13 cellular contexts compared by ENCODE assay signal in the genomic region with DNA sequence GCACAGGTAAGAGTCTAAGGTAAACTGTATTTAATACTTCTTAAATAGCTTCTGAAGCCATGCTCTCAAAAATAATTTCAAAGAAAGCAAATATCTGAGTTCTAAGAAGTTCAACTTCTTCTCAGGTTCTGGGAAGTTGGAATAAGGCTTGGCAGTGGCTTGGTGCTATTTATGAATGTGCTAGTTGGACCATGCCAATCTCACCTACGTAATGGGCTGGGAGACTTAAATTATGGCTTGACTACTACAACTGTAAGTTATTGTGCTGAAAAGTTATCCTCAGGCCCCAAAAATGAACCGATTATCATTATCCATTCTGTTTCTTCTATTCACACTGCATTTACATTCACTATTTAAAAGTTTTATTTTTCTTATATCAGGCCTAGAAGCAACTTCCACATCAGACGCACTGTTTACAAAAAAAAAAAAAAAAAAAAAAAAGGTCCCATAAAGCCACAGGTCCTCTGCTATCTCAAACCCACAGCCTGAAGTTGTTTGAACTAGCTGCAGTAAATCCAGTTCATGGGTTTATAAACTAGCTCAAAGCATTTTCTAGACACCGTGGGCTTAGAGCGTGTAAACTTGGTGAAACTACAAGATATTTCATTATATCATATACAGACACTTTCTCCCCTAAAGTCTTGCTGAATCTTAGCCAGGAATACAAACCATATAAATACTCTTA. TPM values are rescaled to one million over a fixed set of nuclear protein-coding genes. Genes with fewer than 3 reads are reported as not detected.
DNase-seq lines count a peak whose midpoint lies in the region; ATAC-seq and TF ChIP-seq lines count a peak whose summit lies in the region.
"Had no signal": no experiment of that assay in that cellular context is flagged by ENCODE, and none has a peak within 500 bp of the region (broad histone marks: within the 10 kb centered on the region; RNA-seq: fewer than 3 reads in every experiment).

No MANE protein-coding gene starts in this region.

- intact Hi-C loops in mucosa of descending colon (cut with DNase I, micrococcal nuclease) = no loop called here

- H3K4me1 Mint-ChIP-seq in activated CD4-positive, alpha-beta T cell treated with anti-CD3 and anti-CD28 coated beads, Interleukin-2, amount 10 ng/mL, durations not matched to agents 7 days and 5 days = peaks cover 82% of the 10 kb centered on the region

- H3K4me3 ChIP-seq in gastroesophageal sphincter = peak overlapping the region; percentile 6 to 98
- no peak overlapping the region for H3K4me3 ChIP-seq in mucosa of descending colon
- H3K4me3 ChIP-seq: A549, testis had no signal

- H3K9me3 Mint-ChIP-seq in activated CD4-positive, alpha-beta T cell treated with anti-CD3 and anti-CD28 coated beads, Interleukin-2, amount 10 ng/mL, durations not matched to agents 7 days and 5 days = no peaks in the 10 kb centered on the region

- H3K27me3 ChIP-seq in gastroesophageal sphincter = no peaks in the 10 kb centered on the region
- H3K27me3 ChIP-seq: testis had no signal

- H3K4me1 ChIP-seq in gastroesophageal sphincter (peaks cover 13 to 75% (median 38%) of the 10 kb centered on the region in 3 donors), mucosa of descending colon (ENCODE audit: low read depth) (peaks cover 48% of the 10 kb centered on the region)

- H3K27ac Mint-ChIP-seq in activated CD4-positive, alpha-beta T cell treated with anti-CD3 and anti-CD28 coated beads, Interleukin-2, amount 10 ng/mL, durations not matched to agents 7 days and 5 days = peak overlapping the region; percentile 48

- no peak for TF ChIP-seq EP300 in gastroesophageal sphincter (IDR thresholded peaks at IDR 0.05)

- no peaks in the 10 kb centered on the region for H3K9me3 ChIP-seq in gastroesophageal sphincter
- no peaks in the 10 kb centered on the region for H3K9me3 ChIP-seq in mucosa of descending colon
- H3K9me3 ChIP-seq: A549, testis had no signal

- POLR2A ChIA-PET in activated CD4-positive, alpha-beta T cell treated with anti-CD3 and anti-CD28 coated beads, Interleukin-2, amount 10 ng/mL, durations not matched to agents 7 days and 5 days (lab: Charles Lee) = no interaction called here

- no peaks in the 10 kb centered on the region for H3K36me3 ChIP-seq in gastroesophageal sphincter
- H3K36me3 ChIP-seq in mucosa of descending colon (ENCODE audit: low read depth) = no peaks in the 10 kb centered on the region

- ATAC-seq in gastroesophageal sphincter (no peak), mucosa of descending colon (no peak)
- ATAC-seq: A549, HCT116 had no signal

- peak; percentile 43 for DNase-seq in activated CD4-positive, alpha-beta T cell treated with anti-CD3 and anti-CD28 coated beads, Interleukin-2, amount 10 ng/mL, durations not matched to agents 7 days and 5 days
- no peak for DNase-seq in activated CD4-positive, alpha-beta T cell treated with anti-CD3 and anti-CD28 coated beads, Interleukin-2, amount 50 U/mL, for 4 hours
- no peak for DNase-seq in substantia nigra (lab: John Stamatoyannopoulos, UW)
- no peak for DNase-seq in mucosa of descending colon
- no peak for DNase-seq in NCI-H1092 treated with DMSO at 0.1 percent for 48 hours (lab: John Stamatoyannopoulos, UW)
- no peak for DNase-seq in DMS53 (lab: John Stamatoyannopoulos, UW)
- DNase-seq: activated effector memory CD4-positive, alpha-beta T cell treated with Interleukin-2 at 50 U/mL for 16 hours; NCI-H2171 treated with DMSO at 0.1 percent for 48 hours; testis had no signal

- peak overlapping the region; percentile 92 for H3K4me3 Mint-ChIP-seq in activated CD4-positive, alpha-beta T cell treated with anti-CD3 and anti-CD28 coated beads, Interleukin-2, amount 10 ng/mL, durations not matched to agents 7 days and 5 days

- peaks cover 14% of the 10 kb centered on the region for H3K27me3 Mint-ChIP-seq in activated CD4-positive, alpha-beta T cell treated with anti-CD3 and anti-CD28 coated beads, Interleukin-2, amount 10 ng/mL, durations not matched to agents 7 days and 5 days

- no peak for TF ChIP-seq CTCF in VCaP (conservative IDR thresholded peaks at IDR 0.05)
- no peak for TF ChIP-seq CTCF in gastroesophageal sphincter (IDR thresholded peaks at IDR 0.05)
- no peak for TF ChIP-seq CTCF in mucosa of descending colon (IDR thresholded peaks at IDR 0.05)

- TF ChIP-seq POLR2A in gastroesophageal sphincter (IDR thresholded peaks at IDR 0.05) = no peak

- 31 to 46% methylated on average over 5 of the region's 5 CpGs for WGBS in gastroesophageal sphincter (ENCODE audit: low coverage in 1 of 2), 2 donors

- CTCF ChIA-PET in activated CD4-positive, alpha-beta T cell treated with anti-CD3 and anti-CD28 coated beads, Interleukin-2, amount 10 ng/mL, durations not matched to agents 7 days and 5 days (lab: Charles Lee) = interaction anchor here (0.7 kb wide), 1 partner anchor 10 kb away, joined by 4 read pairs; no protein-coding TSS in a partner anchor

- H3K27ac ChIP-seq in VCaP = peak overlapping the region; percentile 92
- H3K27ac ChIP-seq in gastroesophageal sphincter = peak overlapping the region; percentile 83 to 99 (median 98)
- H3K27ac ChIP-seq in substantia nigra (ENCODE audit: low read depth, low read length, poor library complexity, severe bottlenecking) = peak overlapping the region; percentile 27
- H3K27ac ChIP-seq: A549, testis had no signal

- peaks cover 16% of the 10 kb centered on the region for H3K36me3 Mint-ChIP-seq in activated CD4-positive, alpha-beta T cell treated with anti-CD3 and anti-CD28 coated beads, Interleukin-2, amount 10 ng/mL, durations not matched to agents 7 days and 5 days (ENCODE audit: low read depth)

RNA-seq across cellular contexts. Expression of gene LRIG1, which starts 3.4 kb away (rescaled TPM):
- total RNA-seq in activated CD4-positive, alpha-beta T cell treated with anti-CD3 and anti-CD28 coated beads, Interleukin-2, amount 10 ng/mL, durations not matched to agents 7 days and 5 days = 10 to 100 TPM; 26.1 to 26.4 TPM
- total RNA-seq in gastroesophageal sphincter (100 to 1,000 TPM; 104 to 217 (median 157) TPM), mucosa of descending colon (100 to 1,000 TPM in 1 of 3 donors, 10 to 100 TPM in 2; 72.1 to 180 (median 75.3) TPM)

Comparison
In these comparisons a context has a peak if more than half of its experiments do, and no peak if none do; other contexts are left out.
1. H3K27ac ChIP-seq: peak in every context shown above with its lines; median percentile 98 in gastroesophageal sphincter; 92 in VCaP; 27 in substantia nigra.